1 cellular context compared by ENCODE assay signal in genomic region chr1:45803299-45803780, GRCh38.
A peak's percentile ranks its signal among the peaks of the same experiment; 100 is the strongest.
TF ChIP-seq lines count a peak whose summit lies in the region.

TSS of gene MAST2 (plus strand) at chr1:45803612. CDS start at chr1:45803896, 284 bp downstream.

TF ChIP-seq in K562, 482 proteins besides CTCF, POLR2A, EP300 and RAD21 (continued from another document and continues in another):
- TF ChIP-seq ZNF318 (IDR thresholded peaks at IDR 0.05; ENCODE audit: borderline replicate concordance in 1 of 2, low read depth in 1 of 2) (no peak), MCM2 (IDR thresholded peaks at IDR 0.05; ENCODE audit: low read depth) (no peak), POLR2B (IDR thresholded peaks at IDR 0.05; ENCODE audit: low read depth, partially characterized antibody) (no peak), COPS2 (conservative IDR thresholded peaks at IDR 0.05) (no peak), GATA2 (CRISPR knock-in tag; IDR thresholded peaks at IDR 0.05) (no peak), ZNF121 (CRISPR knock-in tag; conservative IDR thresholded peaks at IDR 0.05) (0 out of 2 replicates have a peak, but pooled peaks have one; percentile 1), CEBPB (tag; IDR thresholded peaks at IDR 0.05) (no peak), POLR2G (IDR thresholded peaks at IDR 0.05; ENCODE audit: low read depth, low read length) (peak; percentile 87), NFE2L1 (tag; IDR thresholded peaks at IDR 0.05; ENCODE audit: borderline replicate concordance, low read depth) (no peak), BRD9 (IDR thresholded peaks at IDR 0.05; ENCODE audit: low read depth, partially characterized antibody) (no peak), MEIS2 (IDR thresholded peaks at IDR 0.05; ENCODE audit: partially characterized antibody) (peak; percentile 89), ZBTB5 (IDR thresholded peaks at IDR 0.05) (no peak), BRF1 (IDR thresholded peaks at IDR 0.05; ENCODE audit: borderline replicate concordance, extremely low read depth, insufficient read length) (no peak), KDM2B (CRISPR knock-in tag; IDR thresholded peaks at IDR 0.05) (no peak), ZNF277 (CRISPR knock-in tag; IDR thresholded peaks at IDR 0.05; ENCODE audit: borderline replicate concordance) (no peak), ZMIZ1 (IDR thresholded peaks at IDR 0.05; ENCODE audit: low read depth in 2 of 2, low read length in 2 of 2) (no peak), SMAD1 (IDR thresholded peaks at IDR 0.05; ENCODE audit: low read depth, low read length, partially characterized antibody) (no peak), CAMTA2 (CRISPR knock-in tag; conservative IDR thresholded peaks at IDR 0.05) (no peak; the same call in 1 of the 2 replicates), RBM17 (IDR thresholded peaks at IDR 0.05; ENCODE audit: borderline replicate concordance, low read depth, low read length) (no peak), ZBTB49 (CRISPR knock-in tag; IDR thresholded peaks at IDR 0.05; ENCODE audit: borderline replicate concordance) (no peak), ZNF431 (CRISPR knock-in tag; IDR thresholded peaks at IDR 0.05) (no peak), ZC3H11A (IDR thresholded peaks at IDR 0.05; ENCODE audit: low read depth, low read length) (no peak), SAFB (IDR thresholded peaks at IDR 0.05; ENCODE audit: borderline replicate concordance, low read depth, low read length) (no peak), RFX1 (IDR thresholded peaks at IDR 0.05) (no peak), NUFIP1 (IDR thresholded peaks at IDR 0.05; ENCODE audit: partially characterized antibody) (no peak), ZNF589 (CRISPR knock-in tag; IDR thresholded peaks at IDR 0.05; ENCODE audit: low read depth) (no peak), SFPQ (IDR thresholded peaks at IDR 0.05; ENCODE audit: low read depth, low read length) (no peak), ZNF184 (CRISPR knock-in tag; IDR thresholded peaks at IDR 0.05) (no peak), NFE2 (IDR thresholded peaks at IDR 0.05; ENCODE audit: low read depth) (no peak), STAG1 (CRISPR knock-in tag; IDR thresholded peaks at IDR 0.05; ENCODE audit: borderline replicate concordance) (no peak), SRSF7 (optimal IDR thresholded peaks at IDR 0.05; ENCODE audit: low read depth, low read length) (no peak), ZNF354B (CRISPR knock-in tag; IDR thresholded peaks at IDR 0.05) (no peak), ZFP1 (CRISPR knock-in tag; IDR thresholded peaks at IDR 0.05) (no peak), KLF16 (IDR thresholded peaks at IDR 0.05) (no peak)
- TF ChIP-seq, protein P1, sequence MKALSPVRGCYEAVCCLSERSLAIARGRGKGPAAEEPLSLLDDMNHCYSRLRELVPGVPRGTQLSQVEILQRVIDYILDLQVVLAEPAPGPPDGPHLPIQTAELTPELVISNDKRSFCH (CRISPR knock-in tag; IDR thresholded peaks at IDR 0.05): no peak
- TF ChIP-seq, protein P1 (tag; IDR thresholded peaks at IDR 0.05): no peak
- TF ChIP-seq, protein P2, sequence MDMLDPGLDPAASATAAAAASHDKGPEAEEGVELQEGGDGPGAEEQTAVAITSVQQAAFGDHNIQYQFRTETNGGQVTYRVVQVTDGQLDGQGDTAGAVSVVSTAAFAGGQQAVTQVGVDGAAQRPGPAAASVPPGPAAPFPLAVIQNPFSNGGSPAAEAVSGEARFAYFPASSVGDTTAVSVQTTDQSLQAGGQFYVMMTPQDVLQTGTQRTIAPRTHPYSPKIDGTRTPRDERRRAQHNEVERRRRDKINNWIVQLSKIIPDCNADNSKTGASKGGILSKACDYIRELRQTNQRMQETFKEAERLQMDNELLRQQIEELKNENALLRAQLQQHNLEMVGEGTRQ (CRISPR knock-in tag; IDR thresholded peaks at IDR 0.05): no peak
- TF ChIP-seq, protein P3, sequence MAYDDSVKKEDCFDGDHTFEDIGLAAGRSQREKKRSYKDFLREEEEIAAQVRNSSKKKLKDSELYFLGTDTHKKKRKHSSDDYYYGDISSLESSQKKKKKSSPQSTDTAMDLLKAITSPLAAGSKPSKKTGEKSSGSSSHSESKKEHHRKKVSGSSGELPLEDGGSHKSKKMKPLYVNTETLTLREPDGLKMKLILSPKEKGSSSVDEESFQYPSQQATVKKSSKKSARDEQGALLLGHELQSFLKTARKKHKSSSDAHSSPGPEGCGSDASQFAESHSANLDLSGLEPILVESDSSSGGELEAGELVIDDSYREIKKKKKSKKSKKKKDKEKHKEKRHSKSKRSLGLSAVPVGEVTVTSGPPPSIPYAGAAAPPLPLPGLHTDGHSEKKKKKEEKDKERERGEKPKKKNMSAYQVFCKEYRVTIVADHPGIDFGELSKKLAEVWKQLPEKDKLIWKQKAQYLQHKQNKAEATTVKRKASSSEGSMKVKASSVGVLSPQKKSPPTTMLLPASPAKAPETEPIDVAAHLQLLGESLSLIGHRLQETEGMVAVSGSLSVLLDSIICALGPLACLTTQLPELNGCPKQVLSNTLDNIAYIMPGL (CRISPR knock-in tag; IDR thresholded peaks at IDR 0.05): no peak
